12 cellular contexts compared by ENCODE assay signal in genomic region chr6:3377536-3378397, GRCh38.
DNase-seq lines count a peak whose midpoint lies in the region; ATAC-seq, FAIRE-seq and TF ChIP-seq lines count a peak whose summit lies in the region.
"Had no signal": no experiment of that assay in that cellular context is flagged by ENCODE, and none has a peak within 500 bp of the region (broad histone marks: within the 10 kb centered on the region; RNA-seq: fewer than 3 reads in every experiment).

No MANE protein-coding gene starts in this region.

- H2BK5ac ChIP-seq in neuronal stem cell (ENCODE audit: low read length), result no peak overlapping the region

- no peak overlapping the region for H2BK120ac ChIP-seq in neuronal stem cell (ENCODE audit: low read depth, low read length)

- H3K4me2 ChIP-seq in neuronal stem cell (ENCODE audit: insufficient read depth, low read length, poor library complexity, severe bottlenecking), result no peak overlapping the region

- H3K18ac ChIP-seq in neuronal stem cell (ENCODE audit: low read length), result no peak overlapping the region

- H3K9me3 ChIP-seq in CD8-positive, alpha-beta memory T cell (ENCODE audit: low read length), result no peaks in the 10 kb centered on the region
- H3K9me3 ChIP-seq in T-helper 17 cell (ENCODE audit: control insufficient read depth, low read length, poor library complexity, severe bottlenecking) (no peaks in the 10 kb centered on the region), neuronal stem cell (replicated peaks in 1 of 2; ENCODE audit: control insufficient read depth in 2 of 2, insufficient read depth in 1 of 2, low read depth in 1 of 2, low read length in 2 of 2) (no peaks in the 10 kb centered on the region)

- no peak for TF ChIP-seq POLR2A in GM12892 (IDR thresholded peaks at IDR 0.05; ENCODE audit: low read depth, low read length)

- H2AFZ ChIP-seq in neuronal stem cell (ENCODE audit: low read length), result no peak overlapping the region

- no peak overlapping the region for H3K9ac ChIP-seq in neuronal stem cell (ENCODE audit: low read depth, low read length, poor library complexity)

- no peaks in the 10 kb centered on the region for H3K9me3 Mint-ChIP-seq in CD8-positive, alpha-beta memory T cell
- H3K9me3 Mint-ChIP-seq: activated CD4-positive, alpha-beta T cell treated with anti-CD3 and anti-CD28 coated beads, Interleukin-2, amount 10 ng/mL, durations not matched to agents 24 days and 14 days had no signal

- no peak for ATAC-seq in T-helper 17 cell
- peak; percentile 64 for ATAC-seq in esophagus mucosa
- ATAC-seq in HG02885 (IDR thresholded peaks at IDR 0.05; ENCODE audit: poor library complexity, unreplicated experiment), result no peak
- no peak for ATAC-seq in HG02884 (IDR thresholded peaks at IDR 0.05; ENCODE audit: unreplicated experiment)

- no peak overlapping the region for H2BK15ac ChIP-seq in neuronal stem cell (ENCODE audit: low read length)

- H2BK12ac ChIP-seq in neuronal stem cell (ENCODE audit: low read length), result peak overlapping the region; percentile 33

- no peak overlapping the region for H3K4ac ChIP-seq in neuronal stem cell (ENCODE audit: low read length)

- CTCF ChIA-PET in CD8-positive, alpha-beta memory T cell (lab: Charles Lee), result no interaction called here

- H3K4me3 ChIP-seq in CD8-positive, alpha-beta memory T cell (ENCODE audit: low read length), result no peak overlapping the region
- H3K4me3 ChIP-seq in neuronal stem cell (ENCODE audit: low read length in 2 of 2), result no peak overlapping the region

- DNase-seq in CD8-positive, alpha-beta memory T cell, result no peak
- DNase-seq in T-helper 17 cell (no peak), neuronal stem cell (ENCODE audit: low spot score) (no peak), 8988T (no peak), GM12892 (ENCODE audit: insufficient read length) (no peak)
- DNase-seq: activated CD4-positive, alpha-beta T cell treated with anti-CD3 and anti-CD28 coated beads, Interleukin-2, amount 10 ng/mL, durations not matched to agents 24 days and 14 days; activated naive CD4-positive, alpha-beta T cell; SW 1271 had no signal

- H3K4me1 Mint-ChIP-seq in CD8-positive, alpha-beta memory T cell, result peaks cover 8 to 18% (median 10%) of the 10 kb centered on the region in 3 donors
- peaks cover 19% of the 10 kb centered on the region for H3K4me1 Mint-ChIP-seq in T-helper 17 cell

- H3K4me1 ChIP-seq in CD8-positive, alpha-beta memory T cell (ENCODE audit: insufficient read depth, low read length), result peaks cover 18% of the 10 kb centered on the region
- H3K4me1 ChIP-seq in neuronal stem cell (ENCODE audit: control insufficient read depth in 2 of 2, insufficient read depth in 1 of 2, low read depth in 1 of 2, low read length in 2 of 2), result peaks cover 11 to 21% of the 10 kb centered on the region in 2 donors

- no peak overlapping the region for H3K23ac ChIP-seq in neuronal stem cell (ENCODE audit: low read depth, low read length, poor library complexity)

- H3K36me3 Mint-ChIP-seq in CD8-positive, alpha-beta memory T cell, result no peaks in the 10 kb centered on the region
- H3K36me3 Mint-ChIP-seq in T-helper 17 cell (ENCODE audit: low read depth), result no peaks in the 10 kb centered on the region

- POLR2A ChIA-PET in CD8-positive, alpha-beta memory T cell (lab: Charles Lee), result no interaction called here

- H3K4me3 Mint-ChIP-seq in CD8-positive, alpha-beta memory T cell, result peak overlapping the region in 4 of 7 donors; percentile 5 to 23 (median 16)
- H3K4me3 Mint-ChIP-seq in T-helper 17 cell, result peak overlapping the region; percentile 39
- H3K4me3 Mint-ChIP-seq: activated CD4-positive, alpha-beta T cell treated with anti-CD3 and anti-CD28 coated beads, Interleukin-2, amount 10 ng/mL, durations not matched to agents 24 days and 14 days had no signal

- H3K36me3 ChIP-seq in CD8-positive, alpha-beta memory T cell (ENCODE audit: insufficient read depth, low read length), result no peaks in the 10 kb centered on the region
- no peaks in the 10 kb centered on the region for H3K36me3 ChIP-seq in neuronal stem cell (replicated peaks in 1 of 2; ENCODE audit: control insufficient read depth in 2 of 2, insufficient read depth in 2 of 2, low read length in 2 of 2)

- no CpG with 5 or more reads among the region's 17 CpGs for whole genome bisulfite sequencing in neuronal stem cell (ENCODE audit: extremely low coverage in 2 of 2, insufficient read length in 2 of 2, insufficient replicate concordance in 1 of 2), 2 donors

- FAIRE-seq in GM12892 (lab: Jason Lieb, UNC), result no peak

- H3K79me1 ChIP-seq in neuronal stem cell (ENCODE audit: low read depth, low read length), result no peaks in the 10 kb centered on the region

- peak overlapping the region in 4 of 8 donors; percentile 8 to 65 (median 19) for H3K27ac Mint-ChIP-seq in CD8-positive, alpha-beta memory T cell
- peak overlapping the region; percentile 83 for H3K27ac Mint-ChIP-seq in T-helper 17 cell
- H3K27ac Mint-ChIP-seq: activated CD4-positive, alpha-beta T cell treated with anti-CD3 and anti-CD28 coated beads, Interleukin-2, amount 10 ng/mL, durations not matched to agents 24 days and 14 days; progenitor cell of endocrine pancreas had no signal

- peak overlapping the region; percentile 23 for H3K14ac ChIP-seq in neuronal stem cell (ENCODE audit: low read length)

- H3K27me3 ChIP-seq in CD8-positive, alpha-beta memory T cell (ENCODE audit: insufficient read depth, low read length, poor library complexity, severe bottlenecking), result no peaks in the 10 kb centered on the region
- H3K27me3 ChIP-seq in neuronal stem cell (ENCODE audit: control insufficient read depth in 3 of 3, insufficient read depth in 3 of 3, low read depth in 1 of 3, low read length in 3 of 3), result no peaks in the 10 kb centered on the region

- peak overlapping the region; percentile 11 for H4K91ac ChIP-seq in neuronal stem cell (ENCODE audit: low read depth, low read length, poor library complexity)

- peaks cover 17 to 31% of the 10 kb centered on the region in 2 donors for H3K27me3 Mint-ChIP-seq in CD8-positive, alpha-beta memory T cell
- peaks cover 23% of the 10 kb centered on the region for H3K27me3 Mint-ChIP-seq in T-helper 17 cell

- no peak overlapping the region for H2AK5ac ChIP-seq in neuronal stem cell (ENCODE audit: low read depth, low read length)

- H3K27ac ChIP-seq in CD8-positive, alpha-beta memory T cell (ENCODE audit: low read depth, low read length), result no peak overlapping the region
- H3K27ac ChIP-seq in neuronal stem cell (replicated peaks; ENCODE audit: low read length), result no peak overlapping the region

- H4K8ac ChIP-seq in neuronal stem cell (ENCODE audit: low read depth, low read length), result no peak overlapping the region
